ENCODE assay signal across 26 cellular contexts in the genomic region with DNA sequence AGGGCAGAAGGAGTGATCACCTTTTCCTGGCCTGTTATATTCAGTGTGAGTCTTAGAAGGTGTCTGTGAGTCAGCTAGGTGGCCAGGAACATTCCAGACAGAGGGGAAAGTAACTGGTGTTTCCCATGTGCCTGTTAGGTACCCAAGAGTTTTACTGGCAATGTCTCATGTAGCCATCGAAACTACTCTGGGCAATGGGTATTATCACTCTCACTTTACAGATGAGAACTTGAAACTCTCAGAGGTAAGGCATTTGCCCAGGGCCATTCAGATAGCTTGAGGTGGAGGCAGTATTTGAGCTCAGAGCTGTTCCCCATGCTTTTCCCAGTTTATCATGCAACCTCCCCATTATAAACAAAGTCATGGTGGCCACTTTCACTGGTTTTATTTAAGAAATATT.
"Had no signal": no experiment of that assay in that cellular context is flagged by ENCODE, and none has a peak within 500 bp of the region (broad histone marks: within the 10 kb centered on the region; RNA-seq: fewer than 3 reads in every experiment).

No MANE protein-coding gene starts in this region.

- H3K27me3 ChIP-seq: esophagus muscularis mucosa, foreskin keratinocyte, gastroesophageal sphincter, heart left ventricle, hepatocyte, left lung had no signal

- H3K4me3 ChIP-seq: coronary artery, dorsolateral prefrontal cortex, esophagus muscularis mucosa, gastroesophageal sphincter, heart left ventricle, hepatocyte, left lung, lower lobe of right lung had no signal

- H2AFZ ChIP-seq: hepatocyte had no signal

- H3K79me2 ChIP-seq: hepatocyte had no signal

- H3K36me3 Mint-ChIP-seq: immature natural killer cell; memory B cell; naive thymus-derived CD4-positive, alpha-beta T cell had no signal

- H3K36me3 ChIP-seq: esophagus muscularis mucosa, gastroesophageal sphincter, heart left ventricle, left lung, lower lobe of right lung had no signal

- H3K4me3 Mint-ChIP-seq: immature natural killer cell; memory B cell; naive thymus-derived CD4-positive, alpha-beta T cell had no signal

- H3K4me1 Mint-ChIP-seq: immature natural killer cell; memory B cell; naive thymus-derived CD4-positive, alpha-beta T cell had no signal

- H3K27me3 Mint-ChIP-seq: memory B cell had no signal

- FAIRE-seq: colon, endothelial cell of umbilical vein, frontal cortex, kidney had no signal

- DNase-seq: dermis blood vessel endothelial cell; dorsolateral prefrontal cortex; effector CD4-positive, alpha-beta T cell; effector memory CD4-positive, alpha-beta T cell; foreskin keratinocyte; heart left ventricle; hypothalamus; immature natural killer cell; islet precursor cell; kidney; kidney glomerular epithelial cell; left cardiac atrium; left lung; left ventricle myocardium superior; lower lobe of right lung; mesendoderm; midbrain; naive thymus-derived CD4-positive, alpha-beta T cell had no signal

- H3K9me3 ChIP-seq: gastroesophageal sphincter, heart left ventricle, left lung, lower lobe of right lung had no signal

- H3K4me2 ChIP-seq: hepatocyte had no signal

- ATAC-seq: foreskin keratinocyte; gastroesophageal sphincter; heart left ventricle; left cardiac atrium; left lung; left ventricle myocardium superior; lower lobe of right lung; naive thymus-derived CD4-positive, alpha-beta T cell had no signal

- H3K27ac ChIP-seq: coronary artery, dorsolateral prefrontal cortex, esophagus muscularis mucosa, foreskin keratinocyte, gastroesophageal sphincter, heart left ventricle, hepatocyte, left lung, lower lobe of right lung had no signal

- H3K27ac Mint-ChIP-seq: immature natural killer cell; memory B cell; naive thymus-derived CD4-positive, alpha-beta T cell had no signal

- H3K4me1 ChIP-seq: foreskin keratinocyte, heart left ventricle, left lung, lower lobe of right lung had no signal
